Comparison of ENCODE assay signal across 16 cellular contexts in the genomic region with DNA sequence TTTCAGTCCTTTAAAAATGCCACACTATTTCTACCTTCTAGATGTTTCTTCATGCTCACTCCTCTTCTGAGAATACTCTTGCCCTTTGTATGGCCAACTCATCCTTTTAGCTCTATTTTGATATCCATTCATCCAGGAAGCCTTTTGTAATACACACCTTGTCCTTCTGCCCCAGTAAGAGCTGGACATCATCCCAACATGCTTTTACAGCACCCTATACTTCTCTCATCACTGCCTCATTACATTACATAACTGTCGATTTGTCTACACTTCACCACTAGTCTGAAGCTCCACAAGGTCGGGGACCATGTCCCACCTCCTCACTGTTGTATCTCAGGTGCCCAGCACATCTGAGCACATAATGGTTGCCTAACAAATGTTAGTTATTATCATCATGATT. TPM values are rescaled to one million over a fixed set of nuclear protein-coding genes. Genes with fewer than 3 reads are reported as not detected.
"Had no signal": no experiment of that assay in that cellular context is flagged by ENCODE, and none has a peak within 500 bp of the region (broad histone marks: within the 10 kb centered on the region; RNA-seq: fewer than 3 reads in every experiment).

No MANE protein-coding gene starts in this region.

- H3K27ac ChIP-seq: dorsolateral prefrontal cortex, left ventricle myocardium inferior, lower lobe of right lung, pancreas, tibial artery had no signal

- ATAC-seq: lower lobe of right lung, pancreas, right cardiac atrium had no signal

- H3K79me2 ChIP-seq: hepatocyte had no signal

- H3K9me3 ChIP-seq: left ventricle myocardium inferior, lower lobe of right lung, pancreas, tibial artery had no signal

- H3K36me3 ChIP-seq: left ventricle myocardium inferior, lower lobe of right lung, pancreas, tibial artery had no signal

- H3K4me2 ChIP-seq: hepatocyte, smooth muscle cell had no signal

- H2AFZ ChIP-seq: hepatocyte had no signal

- H3K4me1 ChIP-seq: left ventricle myocardium inferior, lower lobe of right lung, pancreas, tibial artery had no signal

- H3K4me3 ChIP-seq: dorsolateral prefrontal cortex, hepatocyte, left ventricle myocardium inferior, lower lobe of right lung, pancreas, smooth muscle cell, tibial artery had no signal

- DNase-seq: cortex of kidney; dorsolateral prefrontal cortex; effector CD8-positive, alpha-beta T cell; foreskin melanocyte; head of caudate nucleus; left ventricle myocardium inferior; lower lobe of right lung; naive B cell; occipital lobe; pancreas; right cardiac atrium; stimulated activated CD4-positive, alpha-beta T cell treated with anti-CD3 and anti-CD28 coated beads, Interleukin-2, amount 100 ng/mL, for 48 hours; stimulated activated naive CD4-positive, alpha-beta T cell treated with Interleukin-2 at 50 U/mL for 16 hours; tibial artery had no signal

- H3K27me3 ChIP-seq: dorsolateral prefrontal cortex, hepatocyte, pancreas, tibial artery had no signal

RNA-seq across cellular contexts. Expression of gene PRR15, which starts 29.2 kb away (rescaled TPM):
- total RNA-seq: left ventricle myocardium inferior, occipital lobe had no signal
